ENCODE assay signal across 15 cellular contexts in the genomic region with DNA sequence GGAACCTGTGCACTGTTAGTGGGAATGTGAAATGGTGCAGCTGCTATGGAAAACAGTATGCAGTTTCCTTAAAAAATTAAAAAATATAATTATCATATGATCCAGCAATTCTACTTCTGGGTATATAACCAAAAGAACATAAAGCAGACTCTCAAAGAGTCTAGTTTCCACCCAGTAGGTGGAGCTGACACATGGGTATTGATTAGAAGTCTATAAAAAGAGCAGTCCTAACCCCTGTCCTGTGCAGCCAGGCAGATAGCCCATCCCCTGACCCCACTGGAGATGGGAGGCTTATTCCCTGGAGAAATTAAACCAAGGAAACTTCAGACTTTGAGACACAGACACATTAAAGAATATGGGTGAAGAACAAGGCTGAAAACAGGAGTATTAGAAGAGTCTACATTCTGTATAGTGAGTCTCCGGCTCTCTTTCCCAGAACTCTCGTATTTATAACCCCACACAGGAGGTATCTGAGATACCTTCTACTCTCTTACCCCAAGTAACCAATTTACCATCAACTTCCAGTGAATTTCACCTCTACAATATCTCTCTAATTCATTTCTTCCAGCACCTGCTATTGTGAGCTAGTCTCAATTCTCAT.
A peak's percentile ranks its signal among the peaks of the same experiment; 100 is the strongest.
DNase-seq lines count a peak whose midpoint lies in the region; ATAC-seq and TF ChIP-seq lines count a peak whose summit lies in the region.
"Had no signal": no experiment of that assay in that cellular context is flagged by ENCODE, and none has a peak within 500 bp of the region (broad histone marks: within the 10 kb centered on the region; RNA-seq: fewer than 3 reads in every experiment).

No MANE protein-coding gene starts in this region.

- no peaks in the 10 kb centered on the region for H3K27me3 Mint-ChIP-seq in stimulated activated naive CD8-positive, alpha-beta T cell treated with anti-CD3 and anti-CD28 coated beads, Interleukin-15, amount 100 ng/mL, for 72 hours
- H3K27me3 Mint-ChIP-seq in natural killer cell treated with Interleukin-12 subunit alpha and Interleukin-12 subunit beta and Interleukin-15 and Interleukin-18, amount 100 ng/mL, for 72 hours: no peaks in the 10 kb centered on the region
- H3K27me3 Mint-ChIP-seq: memory B cell had no signal

- peaks cover 1% of the 10 kb centered on the region; the same call in 1 of the 2 replicates for H3K9me3 ChIP-seq in BLaER1
- no peaks in the 10 kb centered on the region for H3K9me3 ChIP-seq in OCI-LY1 (ENCODE audit: low read length)
- H3K9me3 ChIP-seq: prostate gland, thoracic aorta had no signal

- no peaks in the 10 kb centered on the region for H4K20me1 ChIP-seq in BLaER1
- no peaks in the 10 kb centered on the region for H4K20me1 ChIP-seq in OCI-LY1 (ENCODE audit: insufficient read depth, low read length)

- H2AFZ ChIP-seq in OCI-LY1 (ENCODE audit: low read length): no peak overlapping the region

- DNase-seq in epithelial cell of proximal tubule (ENCODE audit: low read depth): no peak
- no peak for DNase-seq in stimulated activated naive CD8-positive, alpha-beta T cell treated with anti-CD3 and anti-CD28 coated beads, Interleukin-15, amount 100 ng/mL, for 72 hours
- no peak for DNase-seq in natural killer cell treated with Interleukin-12 subunit alpha and Interleukin-12 subunit beta and Interleukin-15 and Interleukin-18, amount 100 ng/mL, for 72 hours (ENCODE audit: low spot score)
- no peak for DNase-seq in putamen (ENCODE audit: low spot score)
- DNase-seq: activated CD8-positive, alpha-beta memory T cell treated with anti-CD3 and anti-CD28 coated beads, Interleukin-2, amount 50 U/mL, for 48 hours; anterior cingulate cortex; COR-L47; effector CD4-positive, alpha-beta T cell had no signal

- H3K4me1 Mint-ChIP-seq in stimulated activated naive CD8-positive, alpha-beta T cell treated with anti-CD3 and anti-CD28 coated beads, Interleukin-15, amount 100 ng/mL, for 72 hours: no peaks in the 10 kb centered on the region
- no peaks in the 10 kb centered on the region for H3K4me1 Mint-ChIP-seq in natural killer cell treated with Interleukin-12 subunit alpha and Interleukin-12 subunit beta and Interleukin-15 and Interleukin-18, amount 100 ng/mL, for 72 hours (ENCODE audit: low read depth in 2 of 2)
- H3K4me1 Mint-ChIP-seq: memory B cell had no signal

- no peaks in the 10 kb centered on the region for H3F3A ChIP-seq in OCI-LY1 (ENCODE audit: insufficient read depth, low read length)

- H3K27ac Mint-ChIP-seq in stimulated activated naive CD8-positive, alpha-beta T cell treated with anti-CD3 and anti-CD28 coated beads, Interleukin-15, amount 100 ng/mL, for 72 hours: no peak overlapping the region
- no peak overlapping the region for H3K27ac Mint-ChIP-seq in natural killer cell treated with Interleukin-12 subunit alpha and Interleukin-12 subunit beta and Interleukin-15 and Interleukin-18, amount 100 ng/mL, for 72 hours
- H3K27ac Mint-ChIP-seq: memory B cell had no signal

- H3K4me3 ChIP-seq in BLaER1 (no peak overlapping the region), OCI-LY1 (ENCODE audit: low read depth, low read length, poor library complexity, severe bottlenecking) (no peak overlapping the region), epithelial cell of proximal tubule (ENCODE audit: low read depth, low read length) (no peak overlapping the region)
- H3K4me3 ChIP-seq: prostate gland, thoracic aorta had no signal

- no peaks in the 10 kb centered on the region for H3K27me3 ChIP-seq in BLaER1
- H3K27me3 ChIP-seq in OCI-LY1 (ENCODE audit: insufficient read depth, low read length): no peaks in the 10 kb centered on the region

- H3K9me2 ChIP-seq in OCI-LY1 (ENCODE audit: low read depth, low read length): no peaks in the 10 kb centered on the region

- TF ChIP-seq CTCF in OCI-LY1 (IDR thresholded peaks at IDR 0.05; ENCODE audit: low read length) (peak; percentile 8; the same call in 1 of the 2 replicates), epithelial cell of proximal tubule (conservative IDR thresholded peaks at IDR 0.05; ENCODE audit: low read depth, low read length) (peak; percentile 46)

- H3K36me3 ChIP-seq in BLaER1 (no peaks in the 10 kb centered on the region), OCI-LY1 (ENCODE audit: insufficient read depth, low read length) (no peaks in the 10 kb centered on the region)
- H3K36me3 ChIP-seq: prostate gland, thoracic aorta had no signal

- H3K9ac ChIP-seq in BLaER1 (no peak overlapping the region), OCI-LY1 (ENCODE audit: low read length) (no peak overlapping the region)

- H3K4me3 Mint-ChIP-seq in stimulated activated naive CD8-positive, alpha-beta T cell treated with anti-CD3 and anti-CD28 coated beads, Interleukin-15, amount 100 ng/mL, for 72 hours: no peak overlapping the region
- no peak overlapping the region for H3K4me3 Mint-ChIP-seq in natural killer cell treated with Interleukin-12 subunit alpha and Interleukin-12 subunit beta and Interleukin-15 and Interleukin-18, amount 100 ng/mL, for 72 hours
- H3K4me3 Mint-ChIP-seq: memory B cell had no signal

- H3K79me2 ChIP-seq in OCI-LY1 (ENCODE audit: insufficient read depth, low read length): no peaks in the 10 kb centered on the region

- ATAC-seq in GM18909 (IDR thresholded peaks at IDR 0.05; ENCODE audit: poor library complexity, unreplicated experiment) (peak; percentile 48), HG02981 (IDR thresholded peaks at IDR 0.05; ENCODE audit: unreplicated experiment) (no peak)
- ATAC-seq in stimulated activated naive CD8-positive, alpha-beta T cell treated with anti-CD3 and anti-CD28 coated beads, Interleukin-15, amount 100 ng/mL, for 72 hours: no peak
- ATAC-seq in natural killer cell treated with Interleukin-12 subunit alpha and Interleukin-12 subunit beta and Interleukin-15 and Interleukin-18, amount 100 ng/mL, for 72 hours: no peak

- no peak overlapping the region for H3K27ac ChIP-seq in BLaER1
- no peak overlapping the region for H3K27ac ChIP-seq in OCI-LY1 (ENCODE audit: low read depth, low read length, poor library complexity, severe bottlenecking)
- H3K27ac ChIP-seq: prostate gland, thoracic aorta had no signal

- no peaks in the 10 kb centered on the region for H3K36me3 Mint-ChIP-seq in natural killer cell treated with Interleukin-12 subunit alpha and Interleukin-12 subunit beta and Interleukin-15 and Interleukin-18, amount 100 ng/mL, for 72 hours
- H3K36me3 Mint-ChIP-seq: memory B cell had no signal

- H3K9me3 Mint-ChIP-seq in stimulated activated naive CD8-positive, alpha-beta T cell treated with anti-CD3 and anti-CD28 coated beads, Interleukin-15, amount 100 ng/mL, for 72 hours: peaks cover 5 to 8% of the 10 kb centered on the region in 2 donors
- H3K9me3 Mint-ChIP-seq in natural killer cell treated with Interleukin-12 subunit alpha and Interleukin-12 subunit beta and Interleukin-15 and Interleukin-18, amount 100 ng/mL, for 72 hours: peaks cover 8% of the 10 kb centered on the region

- H3K4me1 ChIP-seq in BLaER1: peaks cover 9% of the 10 kb centered on the region
- H3K4me1 ChIP-seq in OCI-LY1 (ENCODE audit: insufficient read depth, low read length, severe bottlenecking): no peaks in the 10 kb centered on the region
- H3K4me1 ChIP-seq: prostate gland had no signal

- peak overlapping the region; percentile 32 for H3K4me2 ChIP-seq in BLaER1
- no peak overlapping the region for H3K4me2 ChIP-seq in OCI-LY1 (ENCODE audit: low read length)
